Comparison of ENCODE assay signal across 28 cellular contexts in the genomic region with DNA sequence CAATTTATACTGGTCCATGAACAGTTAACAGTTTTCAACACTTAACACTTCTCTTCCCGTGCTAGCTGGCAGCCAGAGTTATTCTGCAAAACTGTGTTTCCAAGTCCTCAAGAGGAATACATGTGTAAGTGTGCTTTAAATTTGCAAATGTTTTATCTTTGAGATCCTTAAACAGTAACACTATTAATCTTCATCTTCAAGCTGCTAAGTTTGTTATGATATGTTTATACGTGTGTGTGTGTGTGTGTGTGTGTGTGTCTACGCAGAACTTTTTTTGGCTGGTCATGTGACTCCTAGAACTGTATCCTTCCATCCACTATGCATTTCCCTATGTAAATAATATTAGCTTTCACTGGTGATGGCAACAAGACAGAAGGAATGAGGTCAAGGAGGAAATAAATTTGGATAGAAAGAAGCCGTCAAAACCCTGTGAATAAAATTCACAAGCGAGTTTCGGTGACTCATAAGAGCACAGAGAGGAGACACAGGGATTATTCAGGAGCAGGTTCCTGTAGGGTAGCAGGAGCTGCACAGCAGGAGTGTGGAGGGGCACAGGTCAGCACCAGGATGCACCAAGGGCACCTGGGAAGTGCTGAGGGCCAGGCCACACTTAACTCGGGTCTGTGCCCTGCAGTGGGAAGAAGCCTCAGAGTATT.
DNase-seq lines count a peak whose midpoint lies in the region; ATAC-seq, FAIRE-seq and TF ChIP-seq lines count a peak whose summit lies in the region.
"Had no signal": no experiment of that assay in that cellular context is flagged by ENCODE, and none has a peak within 500 bp of the region (broad histone marks: within the 10 kb centered on the region; RNA-seq: fewer than 3 reads in every experiment).

No MANE protein-coding gene starts in this region.

- H3K4me1 ChIP-seq in naive thymus-derived CD4-positive, alpha-beta T cell (ENCODE audit: control insufficient read depth in 2 of 2, insufficient read depth in 2 of 2, low read length in 2 of 2) = peaks cover 28 to 73% of the 10 kb centered on the region in 2 donors
- H3K4me1 ChIP-seq in Caco-2 = no peaks in the 10 kb centered on the region
- H3K4me1 ChIP-seq: SJCRH30, tibial nerve had no signal

- peaks cover 8% of the 10 kb centered on the region for H3K9me3 Mint-ChIP-seq in activated CD4-positive, alpha-beta T cell treated with anti-CD3 and anti-CD28 coated beads, Interleukin-2, amount 10 ng/mL, durations not matched to agents 7 days and 5 days
- H3K9me3 Mint-ChIP-seq in activated CD4-positive, alpha-beta T cell treated with anti-CD3 and anti-CD28 coated beads, Interleukin-2, amount 10 ng/mL, durations not matched to agents 24 days and 14 days = peaks cover 7% of the 10 kb centered on the region
- no peaks in the 10 kb centered on the region for H3K9me3 Mint-ChIP-seq in activated naive CD8-positive, alpha-beta T cell treated with anti-CD3 and anti-CD28 coated beads, Interleukin-2, amount 10 ng/mL, durations not matched to agents 7 days and 5 days
- peaks cover 0 to 3% (median 0%) of the 10 kb centered on the region in 11 donors for H3K9me3 Mint-ChIP-seq in naive thymus-derived CD4-positive, alpha-beta T cell
- no peaks in the 10 kb centered on the region for H3K9me3 Mint-ChIP-seq in Caco-2 (ENCODE audit: unreplicated experiment)
- H3K9me3 Mint-ChIP-seq: activated CD4-positive, alpha-beta memory T cell treated with anti-CD3 and anti-CD28 coated beads for 36 hours; activated naive CD4-positive, alpha-beta T cell treated with anti-CD3 and anti-CD28 coated beads, Interleukin-2, amount 50 U/mL, for 72 hours; effector memory CD8-positive, alpha-beta T cell had no signal

- DNase-seq in activated CD4-positive, alpha-beta T cell treated with anti-CD3 and anti-CD28 coated beads, Interleukin-2, amount 10 ng/mL, durations not matched to agents 7 days and 5 days = no peak
- DNase-seq in activated CD4-positive, alpha-beta T cell treated with anti-CD3 and anti-CD28 coated beads, Interleukin-2, amount 10 ng/mL, durations not matched to agents 24 days and 14 days = no peak
- peak; percentile 33 for DNase-seq in H54 (ENCODE audit: insufficient read length, low spot score)
- no peak for DNase-seq in activated naive CD8-positive, alpha-beta T cell treated with anti-CD3 and anti-CD28 coated beads, Interleukin-2, amount 10 ng/mL, durations not matched to agents 7 days and 5 days
- no peak for DNase-seq in naive thymus-derived CD4-positive, alpha-beta T cell
- no peak for DNase-seq in Caco-2
- DNase-seq in NK-92 (lab: John Stamatoyannopoulos, UW; ENCODE audit: unreplicated experiment) = no peak
- DNase-seq: activated B cell treated with CpG ODN at 0.5 μM for 24 hours; activated CD4-positive, alpha-beta memory T cell treated with anti-CD3 and anti-CD28 coated beads for 36 hours; activated CD8-positive, alpha-beta memory T cell treated with anti-CD3 and anti-CD28 coated beads, Interleukin-2, amount 50 U/mL, for 48 hours; central memory CD4-positive, alpha-beta T cell; effector memory CD8-positive, alpha-beta T cell; foreskin fibroblast; heart left ventricle; NCI-H1417 treated with DMSO at 0.1 percent for 48 hours; NCI-H2029 treated with DMSO at 0.1 percent for 48 hours; NCI-H774; right cardiac atrium; SJCRH30; stomach had no signal

- no peak overlapping the region for H3K4me3 Mint-ChIP-seq in activated CD4-positive, alpha-beta T cell treated with anti-CD3 and anti-CD28 coated beads, Interleukin-2, amount 10 ng/mL, durations not matched to agents 7 days and 5 days
- H3K4me3 Mint-ChIP-seq in activated CD4-positive, alpha-beta T cell treated with anti-CD3 and anti-CD28 coated beads, Interleukin-2, amount 10 ng/mL, durations not matched to agents 24 days and 14 days = no peak overlapping the region
- H3K4me3 Mint-ChIP-seq in activated naive CD8-positive, alpha-beta T cell treated with anti-CD3 and anti-CD28 coated beads, Interleukin-2, amount 10 ng/mL, durations not matched to agents 7 days and 5 days = no peak overlapping the region
- H3K4me3 Mint-ChIP-seq in naive thymus-derived CD4-positive, alpha-beta T cell = peak overlapping the region in 1 of 10 donors; percentile 10
- no peak overlapping the region for H3K4me3 Mint-ChIP-seq in Caco-2 (ENCODE audit: unreplicated experiment)
- H3K4me3 Mint-ChIP-seq: activated B cell treated with CpG ODN at 0.5 μM for 24 hours; activated CD4-positive, alpha-beta memory T cell treated with anti-CD3 and anti-CD28 coated beads for 36 hours; activated T-helper 1 cell treated with anti-CD3 and anti-CD28 coated beads, Interleukin-12 subunit alpha, Interleukin-12 subunit beta, Interleukin-2, Interleukin-4 antibody, amounts not matched to agents 30 ng/mL and 10 ng/mL and 1 ng/mL, durations not matched to agents 14 hours and 24 hours and 36 hours; effector memory CD8-positive, alpha-beta T cell had no signal

- peak overlapping the region; percentile 69 for H3K27ac Mint-ChIP-seq in activated CD4-positive, alpha-beta T cell treated with anti-CD3 and anti-CD28 coated beads, Interleukin-2, amount 10 ng/mL, durations not matched to agents 7 days and 5 days
- H3K27ac Mint-ChIP-seq in activated CD4-positive, alpha-beta T cell treated with anti-CD3 and anti-CD28 coated beads, Interleukin-2, amount 10 ng/mL, durations not matched to agents 24 days and 14 days = no peak overlapping the region
- peak overlapping the region; percentile 42 for H3K27ac Mint-ChIP-seq in activated naive CD8-positive, alpha-beta T cell treated with anti-CD3 and anti-CD28 coated beads, Interleukin-2, amount 10 ng/mL, durations not matched to agents 7 days and 5 days
- H3K27ac Mint-ChIP-seq in naive thymus-derived CD4-positive, alpha-beta T cell = peak overlapping the region in 8 of 9 donors; percentile 46 to 96 (median 72)
- H3K27ac Mint-ChIP-seq in Caco-2 (ENCODE audit: unreplicated experiment) = no peak overlapping the region
- H3K27ac Mint-ChIP-seq: activated B cell treated with CpG ODN at 0.5 μM for 24 hours; activated CD4-positive, alpha-beta memory T cell treated with anti-CD3 and anti-CD28 coated beads for 36 hours; activated naive CD4-positive, alpha-beta T cell treated with anti-CD3 and anti-CD28 coated beads, Interleukin-2, amount 50 U/mL, for 72 hours; activated T-helper 1 cell treated with anti-CD3 and anti-CD28 coated beads, Interleukin-12 subunit alpha, Interleukin-12 subunit beta, Interleukin-2, Interleukin-4 antibody, amounts not matched to agents 30 ng/mL and 10 ng/mL and 1 ng/mL, durations not matched to agents 14 hours and 24 hours and 36 hours had no signal

- H3K27ac ChIP-seq in naive thymus-derived CD4-positive, alpha-beta T cell (ENCODE audit: low read depth, low read length) = peak overlapping the region; percentile 34
- H3K27ac ChIP-seq: heart left ventricle, KMS-11, SJCRH30, stomach, tibial nerve had no signal

- no peak for FAIRE-seq in H54 (lab: Jason Lieb, UNC)
- FAIRE-seq: A204.1, keratinocyte had no signal

- no peak overlapping the region for H3K4me3 ChIP-seq in naive thymus-derived CD4-positive, alpha-beta T cell (ENCODE audit: low read length)
- no peak overlapping the region for H3K4me3 ChIP-seq in Caco-2 (ENCODE audit: low read depth, low read length)
- H3K4me3 ChIP-seq: heart left ventricle, SJCRH30, stomach, tibial nerve had no signal

- H3K36me3 Mint-ChIP-seq in activated CD4-positive, alpha-beta T cell treated with anti-CD3 and anti-CD28 coated beads, Interleukin-2, amount 10 ng/mL, durations not matched to agents 7 days and 5 days (ENCODE audit: low read depth) = peaks cover 2% of the 10 kb centered on the region
- H3K36me3 Mint-ChIP-seq in activated CD4-positive, alpha-beta T cell treated with anti-CD3 and anti-CD28 coated beads, Interleukin-2, amount 10 ng/mL, durations not matched to agents 24 days and 14 days (ENCODE audit: low read depth) = no peaks in the 10 kb centered on the region
- H3K36me3 Mint-ChIP-seq in activated naive CD8-positive, alpha-beta T cell treated with anti-CD3 and anti-CD28 coated beads, Interleukin-2, amount 10 ng/mL, durations not matched to agents 7 days and 5 days = no peaks in the 10 kb centered on the region
- H3K36me3 Mint-ChIP-seq in naive thymus-derived CD4-positive, alpha-beta T cell = peaks cover 0 to 2% (median 0%) of the 10 kb centered on the region in 5 donors
- no peaks in the 10 kb centered on the region for H3K36me3 Mint-ChIP-seq in Caco-2 (ENCODE audit: insufficient read depth, unreplicated experiment)
- H3K36me3 Mint-ChIP-seq: activated CD4-positive, alpha-beta memory T cell treated with anti-CD3 and anti-CD28 coated beads for 36 hours; activated naive CD4-positive, alpha-beta T cell treated with anti-CD3 and anti-CD28 coated beads, Interleukin-2, amount 50 U/mL, for 72 hours had no signal

- no peak for TF ChIP-seq CTCF in Caco-2 (IDR thresholded peaks at IDR 0.05; ENCODE audit: insufficient read depth in 1 of 2, low read depth in 1 of 2, low read length in 1 of 2, severe bottlenecking in 1 of 2, unreplicated experiment in 1 of 2)

- intact Hi-C loops in activated CD4-positive, alpha-beta T cell treated with anti-CD3 and anti-CD28 coated beads, Interleukin-2, amount 10 ng/mL, durations not matched to agents 24 days and 14 days (cut with micrococcal nuclease) = no loop called here
- intact Hi-C loops in naive thymus-derived CD4-positive, alpha-beta T cell (cut with micrococcal nuclease) = loop anchor here in 1 of 2 donors (2.0 to 10.0 kb wide), 3 partner anchors 15 to 721 kb away; a partner anchor contains a TSS
- intact Hi-C loops in Caco-2 (cut with micrococcal nuclease; ENCODE audit: unreplicated experiment) = no loop called here

- no TSS peak for BruUV-seq in Caco-2 (replicated peaks; lab: Mats Ljungman, UMichigan)

- H3K4me1 Mint-ChIP-seq in activated CD4-positive, alpha-beta T cell treated with anti-CD3 and anti-CD28 coated beads, Interleukin-2, amount 10 ng/mL, durations not matched to agents 7 days and 5 days = peaks cover 65% of the 10 kb centered on the region
- H3K4me1 Mint-ChIP-seq in activated CD4-positive, alpha-beta T cell treated with anti-CD3 and anti-CD28 coated beads, Interleukin-2, amount 10 ng/mL, durations not matched to agents 24 days and 14 days = peaks cover 36% of the 10 kb centered on the region
- H3K4me1 Mint-ChIP-seq in activated naive CD8-positive, alpha-beta T cell treated with anti-CD3 and anti-CD28 coated beads, Interleukin-2, amount 10 ng/mL, durations not matched to agents 7 days and 5 days = peaks cover 47% of the 10 kb centered on the region
- peaks cover 36 to 85% (median 74%) of the 10 kb centered on the region in 7 donors for H3K4me1 Mint-ChIP-seq in naive thymus-derived CD4-positive, alpha-beta T cell
- H3K4me1 Mint-ChIP-seq in Caco-2 (ENCODE audit: low read depth, unreplicated experiment) = no peaks in the 10 kb centered on the region

- CTCF ChIA-PET in activated CD4-positive, alpha-beta T cell treated with anti-CD3 and anti-CD28 coated beads, Interleukin-2, amount 10 ng/mL, durations not matched to agents 7 days and 5 days (lab: Charles Lee) = interaction anchor here (1.3 kb wide), 1 partner anchor 12 kb away, joined by 3 read pairs; no protein-coding TSS in a partner anchor
- CTCF ChIA-PET in naive thymus-derived CD4-positive, alpha-beta T cell (lab: Charles Lee) = no interaction called here
- CTCF ChIA-PET in Caco-2 (lab: Charles Lee) = no interaction called here

- no peaks in the 10 kb centered on the region for H3K36me3 ChIP-seq in naive thymus-derived CD4-positive, alpha-beta T cell (ENCODE audit: control insufficient read depth in 2 of 3, insufficient read depth in 3 of 3, low read length in 3 of 3)
- no peaks in the 10 kb centered on the region for H3K36me3 ChIP-seq in Caco-2 (ENCODE audit: control insufficient read depth, insufficient read depth, low read length)
- H3K36me3 ChIP-seq: heart left ventricle, SJCRH30, stomach, tibial nerve had no signal

- no peak for TF ChIP-seq POLR2A in H54 (IDR thresholded peaks at IDR 0.05; ENCODE audit: low read depth, low read length)

- no peaks in the 10 kb centered on the region for H3K27me3 ChIP-seq in naive thymus-derived CD4-positive, alpha-beta T cell (ENCODE audit: control insufficient read depth in 2 of 2, insufficient read depth in 2 of 2, low read length in 2 of 2)
- H3K27me3 ChIP-seq in Caco-2 (replicated peaks; ENCODE audit: control insufficient read depth, insufficient read depth, low read length) = no peaks in the 10 kb centered on the region
- H3K27me3 ChIP-seq: heart left ventricle, SJCRH30, stomach, tibial nerve had no signal

- ATAC-seq in activated naive CD8-positive, alpha-beta T cell treated with anti-CD3 and anti-CD28 coated beads, Interleukin-2, amount 10 ng/mL, durations not matched to agents 7 days and 5 days (ENCODE audit: low read depth) = no peak
- no peak for ATAC-seq in naive thymus-derived CD4-positive, alpha-beta T cell
- no peak for ATAC-seq in HG03342 (IDR thresholded peaks at IDR 0.05; ENCODE audit: unreplicated experiment)
- ATAC-seq: activated naive CD4-positive, alpha-beta T cell treated with anti-CD3 and anti-CD28 coated beads, Interleukin-2, amount 50 U/mL, for 72 hours; effector memory CD8-positive, alpha-beta T cell; HCT116; heart left ventricle had no signal

- POLR2A ChIA-PET in activated CD4-positive, alpha-beta T cell treated with anti-CD3 and anti-CD28 coated beads, Interleukin-2, amount 10 ng/mL, durations not matched to agents 7 days and 5 days (lab: Charles Lee) = no interaction called here
- POLR2A ChIA-PET in activated naive CD8-positive, alpha-beta T cell treated with anti-CD3 and anti-CD28 coated beads, Interleukin-2, amount 10 ng/mL, durations not matched to agents 7 days and 5 days (lab: Charles Lee) = interaction anchor here (0.5 to 4.0 kb wide), 2 partner anchors 106 to 696 kb away, joined by 3 to 25 read pairs; a partner anchor contains a TSS
- POLR2A ChIA-PET in naive thymus-derived CD4-positive, alpha-beta T cell (lab: Charles Lee) = interaction anchor here (0.7 to 2.3 kb wide), 4 partner anchors 9 to 813 kb away, joined by 3 to 9 read pairs (median 4); a partner anchor contains a TSS
- POLR2A ChIA-PET in Caco-2 (lab: Charles Lee) = no interaction called here

- H3K9me3 ChIP-seq in naive thymus-derived CD4-positive, alpha-beta T cell (ENCODE audit: control insufficient read depth in 2 of 3, low read length in 3 of 3) = no peaks in the 10 kb centered on the region
- 0 out of 2 replicates have a peak, but pooled peaks cover 3% of the 10 kb centered on the region for H3K9me3 ChIP-seq in Caco-2
- H3K9me3 ChIP-seq: SJCRH30, stomach had no signal

- H3K27me3 Mint-ChIP-seq in activated CD4-positive, alpha-beta T cell treated with anti-CD3 and anti-CD28 coated beads, Interleukin-2, amount 10 ng/mL, durations not matched to agents 7 days and 5 days = no peaks in the 10 kb centered on the region
- H3K27me3 Mint-ChIP-seq in activated CD4-positive, alpha-beta T cell treated with anti-CD3 and anti-CD28 coated beads, Interleukin-2, amount 10 ng/mL, durations not matched to agents 24 days and 14 days = no peaks in the 10 kb centered on the region
- no peaks in the 10 kb centered on the region for H3K27me3 Mint-ChIP-seq in activated naive CD8-positive, alpha-beta T cell treated with anti-CD3 and anti-CD28 coated beads, Interleukin-2, amount 10 ng/mL, durations not matched to agents 7 days and 5 days
- no peaks in the 10 kb centered on the region for H3K27me3 Mint-ChIP-seq in naive thymus-derived CD4-positive, alpha-beta T cell
- H3K27me3 Mint-ChIP-seq in Caco-2 (ENCODE audit: insufficient read depth, unreplicated experiment) = peaks cover 8% of the 10 kb centered on the region
- H3K27me3 Mint-ChIP-seq: activated B cell treated with CpG ODN at 0.5 μM for 24 hours; activated CD4-positive, alpha-beta memory T cell treated with anti-CD3 and anti-CD28 coated beads for 36 hours; effector memory CD8-positive, alpha-beta T cell had no signal

Comparison
In these comparisons a context has a peak if more than half of its experiments do, and no peak if none do; other contexts are left out.
1. H3K27ac Mint-ChIP-seq: peak in activated CD4-positive, alpha-beta T cell treated with anti-CD3 and anti-CD28 coated beads, Interleukin-2, amount 10 ng/mL, durations not matched to agents 7 days and 5 days (single experiment), activated naive CD8-positive, alpha-beta T cell treated with anti-CD3 and anti-CD28 coated beads, Interleukin-2, amount 10 ng/mL, durations not matched to agents 7 days and 5 days (single experiment) and naive thymus-derived CD4-positive, alpha-beta T cell (8 of 9); none in activated CD4-positive, alpha-beta T cell treated with anti-CD3 and anti-CD28 coated beads, Interleukin-2, amount 10 ng/mL, durations not matched to agents 24 days and 14 days (single experiment) and Caco-2 (single experiment).
2. POLR2A ChIA-PET loops: an anchor here in activated naive CD8-positive, alpha-beta T cell treated with anti-CD3 and anti-CD28 coated beads, Interleukin-2, amount 10 ng/mL, durations not matched to agents 7 days and 5 days (0.5 to 4.0 kb wide) and naive thymus-derived CD4-positive, alpha-beta T cell (0.7 to 2.3 kb wide); none called in activated CD4-positive, alpha-beta T cell treated with anti-CD3 and anti-CD28 coated beads, Interleukin-2, amount 10 ng/mL, durations not matched to agents 7 days and 5 days and Caco-2.